Comparison of ENCODE assay signal across 1 cellular context in the genomic region with DNA sequence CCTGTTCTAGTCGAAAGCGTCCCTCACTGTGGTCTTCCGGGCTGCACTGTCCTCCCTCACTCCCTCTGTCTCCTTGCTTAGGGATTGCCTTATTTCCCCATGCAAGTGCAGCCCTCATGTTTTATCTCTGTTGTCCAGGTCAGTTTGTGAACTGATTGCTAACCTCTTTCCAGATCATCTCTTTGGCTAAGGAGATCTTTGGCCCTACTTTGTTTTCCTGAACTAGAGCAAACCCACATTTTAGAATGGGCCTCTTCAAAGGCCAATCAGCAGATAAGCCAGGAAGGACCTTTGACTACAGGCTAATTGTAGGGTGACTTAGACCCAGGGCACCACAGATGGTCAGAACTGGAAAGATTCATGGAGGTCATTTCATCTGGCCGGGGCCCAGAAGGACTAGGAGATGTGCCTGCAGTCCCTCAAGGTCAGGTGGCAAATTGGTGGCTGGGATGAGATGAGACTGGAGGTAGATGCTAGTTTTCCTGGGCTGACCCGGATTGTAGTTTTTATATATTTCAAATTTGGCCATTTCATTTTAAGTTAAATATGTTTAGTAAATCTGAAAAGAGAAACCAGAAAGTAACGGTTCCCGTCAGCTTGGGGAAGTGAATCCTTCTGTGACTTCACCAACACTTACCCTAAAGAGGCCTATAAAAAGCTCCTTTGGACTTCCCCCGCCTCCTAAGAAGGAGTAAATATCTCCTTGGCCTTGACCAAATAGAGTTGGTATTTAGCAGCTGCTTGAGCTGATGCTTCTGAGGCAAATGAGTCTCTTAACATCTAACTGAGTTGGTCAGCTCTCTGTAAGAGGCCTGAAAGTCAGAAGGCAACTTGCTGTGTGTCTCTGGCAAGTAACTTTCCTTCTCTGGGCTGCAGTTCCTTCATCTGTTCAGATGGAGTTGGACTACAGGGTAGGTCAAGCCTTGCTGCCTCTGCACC.
TF ChIP-seq lines count a peak whose summit lies in the region.

No MANE protein-coding gene starts in this region.

TF ChIP-seq in HepG2, 621 proteins besides CTCF, POLR2A, EP300 and RAD21 (continued from another document and continues in another):
- TF ChIP-seq, protein P1, sequence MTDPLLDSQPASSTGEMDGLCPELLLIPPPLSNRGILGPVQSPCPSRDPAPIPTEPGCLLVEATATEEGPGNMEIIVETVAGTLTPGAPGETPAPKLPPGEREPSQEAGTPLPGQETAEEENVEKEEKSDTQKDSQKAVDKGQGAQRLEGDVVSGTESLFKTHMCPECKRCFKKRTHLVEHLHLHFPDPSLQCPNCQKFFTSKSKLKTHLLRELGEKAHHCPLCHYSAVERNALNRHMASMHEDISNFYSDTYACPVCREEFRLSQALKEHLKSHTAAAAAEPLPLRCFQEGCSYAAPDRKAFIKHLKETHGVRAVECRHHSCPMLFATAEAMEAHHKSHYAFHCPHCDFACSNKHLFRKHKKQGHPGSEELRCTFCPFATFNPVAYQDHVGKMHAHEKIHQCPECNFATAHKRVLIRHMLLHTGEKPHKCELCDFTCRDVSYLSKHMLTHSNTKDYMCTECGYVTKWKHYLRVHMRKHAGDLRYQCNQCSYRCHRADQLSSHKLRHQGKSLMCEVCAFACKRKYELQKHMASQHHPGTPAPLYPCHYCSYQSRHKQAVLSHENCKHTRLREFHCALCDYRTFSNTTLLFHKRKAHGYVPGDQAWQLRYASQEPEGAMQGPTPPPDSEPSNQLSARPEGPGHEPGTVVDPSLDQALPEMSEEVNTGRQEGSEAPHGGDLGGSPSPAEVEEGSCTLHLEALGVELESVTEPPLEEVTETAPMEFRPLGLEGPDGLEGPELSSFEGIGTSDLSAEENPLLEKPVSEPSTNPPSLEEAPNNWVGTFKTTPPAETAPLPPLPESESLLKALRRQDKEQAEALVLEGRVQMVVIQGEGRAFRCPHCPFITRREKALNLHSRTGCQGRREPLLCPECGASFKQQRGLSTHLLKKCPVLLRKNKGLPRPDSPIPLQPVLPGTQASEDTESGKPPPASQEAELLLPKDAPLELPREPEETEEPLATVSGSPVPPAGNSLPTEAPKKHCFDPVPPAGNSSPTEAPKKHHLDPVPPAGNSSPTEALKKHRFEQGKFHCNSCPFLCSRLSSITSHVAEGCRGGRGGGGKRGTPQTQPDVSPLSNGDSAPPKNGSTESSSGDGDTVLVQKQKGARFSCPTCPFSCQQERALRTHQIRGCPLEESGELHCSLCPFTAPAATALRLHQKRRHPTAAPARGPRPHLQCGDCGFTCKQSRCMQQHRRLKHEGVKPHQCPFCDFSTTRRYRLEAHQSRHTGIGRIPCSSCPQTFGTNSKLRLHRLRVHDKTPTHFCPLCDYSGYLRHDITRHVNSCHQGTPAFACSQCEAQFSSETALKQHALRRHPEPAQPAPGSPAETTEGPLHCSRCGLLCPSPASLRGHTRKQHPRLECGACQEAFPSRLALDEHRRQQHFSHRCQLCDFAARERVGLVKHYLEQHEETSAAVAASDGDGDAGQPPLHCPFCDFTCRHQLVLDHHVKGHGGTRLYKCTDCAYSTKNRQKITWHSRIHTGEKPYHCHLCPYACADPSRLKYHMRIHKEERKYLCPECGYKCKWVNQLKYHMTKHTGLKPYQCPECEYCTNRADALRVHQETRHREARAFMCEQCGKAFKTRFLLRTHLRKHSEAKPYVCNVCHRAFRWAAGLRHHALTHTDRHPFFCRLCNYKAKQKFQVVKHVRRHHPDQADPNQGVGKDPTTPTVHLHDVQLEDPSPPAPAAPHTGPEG (CRISPR knock-in tag; IDR thresholded peaks at IDR 0.05), result no peak
- TF ChIP-seq ZNF441 (CRISPR knock-in tag; IDR thresholded peaks at IDR 0.05; ENCODE audit: borderline replicate concordance) (0 out of 2 replicates have a peak, but pooled peaks have one; percentile 20), ZNF224 (CRISPR knock-in tag; IDR thresholded peaks at IDR 0.05) (no peak), PHB2 (IDR thresholded peaks at IDR 0.05; ENCODE audit: partially characterized antibody) (no peak), ZSCAN29 (CRISPR knock-in tag; conservative IDR thresholded peaks at IDR 0.05) (peak; percentile 95), ZFAT (CRISPR knock-in tag; conservative IDR thresholded peaks at IDR 0.05) (no peak), HDAC2 (CRISPR knock-in tag; IDR thresholded peaks at IDR 0.05) (peak; percentile 97), FIP1L1 (IDR thresholded peaks at IDR 0.05; ENCODE audit: borderline replicate concordance, insufficient read depth, low read depth, low read length) (no peak), MTF2 (CRISPR knock-in tag; IDR thresholded peaks at IDR 0.05; ENCODE audit: borderline replicate concordance) (no peak), ISX (CRISPR knock-in tag; conservative IDR thresholded peaks at IDR 0.05) (no peak), ZNF12 (CRISPR knock-in tag; IDR thresholded peaks at IDR 0.05) (0 out of 2 replicates have a peak, but pooled peaks have one; percentile 24), TMF1 (CRISPR knock-in tag; IDR thresholded peaks at IDR 0.05; ENCODE audit: low read depth) (no peak), CBX5 (CRISPR knock-in tag; IDR thresholded peaks at IDR 0.05; ENCODE audit: borderline replicate concordance) (peak; percentile 46; the same call in 1 of the 2 replicates), RBFOX2 (IDR thresholded peaks at IDR 0.05; ENCODE audit: low read depth, low read length) (peak; percentile 63; the same call in 1 of the 2 replicates), TAF1 (CRISPR knock-in tag; IDR thresholded peaks at IDR 0.05) (peak; percentile 59; the same call in 1 of the 2 replicates), RCOR2 (CRISPR knock-in tag; IDR thresholded peaks at IDR 0.05) (peak; percentile 89), NFE2 (CRISPR knock-in tag; IDR thresholded peaks at IDR 0.05) (no peak), NCOA2 (CRISPR knock-in tag; IDR thresholded peaks at IDR 0.05) (peak; percentile 85), GPN1 (CRISPR knock-in tag; IDR thresholded peaks at IDR 0.05; ENCODE audit: borderline replicate concordance) (no peak), DMAP1 (CRISPR knock-in tag; IDR thresholded peaks at IDR 0.05) (peak; percentile 68), YY1 (IDR thresholded peaks at IDR 0.05; ENCODE audit: insufficient read depth, insufficient replicate concordance, low read depth, low read length) (peak; percentile 54), NBN (conservative IDR thresholded peaks at IDR 0.05) (no peak), FOXA3 (CRISPR knock-in tag; IDR thresholded peaks at IDR 0.05) (peak; percentile 74), ZNF329 (CRISPR knock-in tag; IDR thresholded peaks at IDR 0.05; ENCODE audit: low read depth) (no peak), TEAD2 (CRISPR knock-in tag; IDR thresholded peaks at IDR 0.05) (no peak), ZNF589 (CRISPR knock-in tag; conservative IDR thresholded peaks at IDR 0.05) (no peak), GLI4 (CRISPR knock-in tag; IDR thresholded peaks at IDR 0.05; ENCODE audit: borderline replicate concordance) (no peak), RBM22 (optimal IDR thresholded peaks at IDR 0.05; ENCODE audit: low read length) (no peak), RAD51 (IDR thresholded peaks at IDR 0.05; ENCODE audit: borderline replicate concordance) (no peak), MLLT10 (CRISPR knock-in tag; IDR thresholded peaks at IDR 0.05) (no peak), ATM (IDR thresholded peaks at IDR 0.05; ENCODE audit: borderline replicate concordance) (no peak)
- TF ChIP-seq, protein P2, sequence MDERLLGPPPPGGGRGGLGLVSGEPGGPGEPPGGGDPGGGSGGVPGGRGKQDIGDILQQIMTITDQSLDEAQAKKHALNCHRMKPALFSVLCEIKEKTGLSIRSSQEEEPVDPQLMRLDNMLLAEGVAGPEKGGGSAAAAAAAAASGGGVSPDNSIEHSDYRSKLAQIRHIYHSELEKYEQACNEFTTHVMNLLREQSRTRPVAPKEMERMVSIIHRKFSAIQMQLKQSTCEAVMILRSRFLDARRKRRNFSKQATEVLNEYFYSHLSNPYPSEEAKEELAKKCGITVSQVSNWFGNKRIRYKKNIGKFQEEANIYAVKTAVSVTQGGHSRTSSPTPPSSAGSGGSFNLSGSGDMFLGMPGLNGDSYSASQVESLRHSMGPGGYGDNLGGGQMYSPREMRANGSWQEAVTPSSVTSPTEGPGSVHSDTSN (CRISPR knock-in tag; IDR thresholded peaks at IDR 0.05), result no peak
- TF ChIP-seq, protein P3, sequence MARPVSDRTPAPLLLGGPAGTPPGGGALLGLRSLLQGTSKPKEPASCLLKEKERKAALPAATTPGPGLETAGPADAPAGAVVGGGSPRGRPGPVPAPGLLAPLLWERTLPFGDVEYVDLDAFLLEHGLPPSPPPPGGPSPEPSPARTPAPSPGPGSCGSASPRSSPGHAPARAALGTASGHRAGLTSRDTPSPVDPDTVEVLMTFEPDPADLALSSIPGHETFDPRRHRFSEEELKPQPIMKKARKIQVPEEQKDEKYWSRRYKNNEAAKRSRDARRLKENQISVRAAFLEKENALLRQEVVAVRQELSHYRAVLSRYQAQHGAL (CRISPR knock-in tag; IDR thresholded peaks at IDR 0.05; ENCODE audit: not compliant biosample characterization), result no peak
- TF ChIP-seq, protein P4, sequence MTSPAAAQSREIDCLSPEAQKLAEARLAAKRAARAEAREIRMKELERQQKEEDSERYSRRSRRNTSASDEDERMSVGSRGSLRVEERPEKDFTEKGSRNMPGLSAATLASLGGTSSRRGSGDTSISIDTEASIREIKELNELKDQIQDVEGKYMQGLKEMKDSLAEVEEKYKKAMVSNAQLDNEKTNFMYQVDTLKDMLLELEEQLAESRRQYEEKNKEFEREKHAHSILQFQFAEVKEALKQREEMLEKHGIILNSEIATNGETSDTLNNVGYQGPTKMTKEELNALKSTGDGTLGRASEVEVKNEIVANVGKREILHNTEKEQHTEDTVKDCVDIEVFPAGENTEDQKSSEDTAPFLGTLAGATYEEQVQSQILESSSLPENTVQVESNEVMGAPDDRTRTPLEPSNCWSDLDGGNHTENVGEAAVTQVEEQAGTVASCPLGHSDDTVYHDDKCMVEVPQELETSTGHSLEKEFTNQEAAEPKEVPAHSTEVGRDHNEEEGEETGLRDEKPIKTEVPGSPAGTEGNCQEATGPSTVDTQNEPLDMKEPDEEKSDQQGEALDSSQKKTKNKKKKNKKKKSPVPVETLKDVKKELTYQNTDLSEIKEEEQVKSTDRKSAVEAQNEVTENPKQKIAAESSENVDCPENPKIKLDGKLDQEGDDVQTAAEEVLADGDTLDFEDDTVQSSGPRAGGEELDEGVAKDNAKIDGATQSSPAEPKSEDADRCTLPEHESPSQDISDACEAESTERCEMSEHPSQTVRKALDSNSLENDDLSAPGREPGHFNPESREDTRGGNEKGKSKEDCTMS (CRISPR knock-in tag; conservative IDR thresholded peaks at IDR 0.05), result no peak
- TF ChIP-seq, protein P5, sequence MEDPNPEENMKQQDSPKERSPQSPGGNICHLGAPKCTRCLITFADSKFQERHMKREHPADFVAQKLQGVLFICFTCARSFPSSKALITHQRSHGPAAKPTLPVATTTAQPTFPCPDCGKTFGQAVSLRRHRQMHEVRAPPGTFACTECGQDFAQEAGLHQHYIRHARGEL (CRISPR knock-in tag; IDR thresholded peaks at IDR 0.05), result no peak
- TF ChIP-seq, protein P6, sequence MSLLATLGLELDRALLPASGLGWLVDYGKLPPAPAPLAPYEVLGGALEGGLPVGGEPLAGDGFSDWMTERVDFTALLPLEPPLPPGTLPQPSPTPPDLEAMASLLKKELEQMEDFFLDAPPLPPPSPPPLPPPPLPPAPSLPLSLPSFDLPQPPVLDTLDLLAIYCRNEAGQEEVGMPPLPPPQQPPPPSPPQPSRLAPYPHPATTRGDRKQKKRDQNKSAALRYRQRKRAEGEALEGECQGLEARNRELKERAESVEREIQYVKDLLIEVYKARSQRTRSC (CRISPR knock-in tag; IDR thresholded peaks at IDR 0.05; ENCODE audit: low read depth), result peak; percentile 89; the same call in 1 of the 2 replicates
- TF ChIP-seq, protein P7, sequence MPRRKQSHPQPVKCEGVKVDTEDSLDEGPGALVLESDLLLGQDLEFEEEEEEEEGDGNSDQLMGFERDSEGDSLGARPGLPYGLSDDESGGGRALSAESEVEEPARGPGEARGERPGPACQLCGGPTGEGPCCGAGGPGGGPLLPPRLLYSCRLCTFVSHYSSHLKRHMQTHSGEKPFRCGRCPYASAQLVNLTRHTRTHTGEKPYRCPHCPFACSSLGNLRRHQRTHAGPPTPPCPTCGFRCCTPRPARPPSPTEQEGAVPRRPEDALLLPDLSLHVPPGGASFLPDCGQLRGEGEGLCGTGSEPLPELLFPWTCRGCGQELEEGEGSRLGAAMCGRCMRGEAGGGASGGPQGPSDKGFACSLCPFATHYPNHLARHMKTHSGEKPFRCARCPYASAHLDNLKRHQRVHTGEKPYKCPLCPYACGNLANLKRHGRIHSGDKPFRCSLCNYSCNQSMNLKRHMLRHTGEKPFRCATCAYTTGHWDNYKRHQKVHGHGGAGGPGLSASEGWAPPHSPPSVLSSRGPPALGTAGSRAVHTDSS (CRISPR knock-in tag; conservative IDR thresholded peaks at IDR 0.05), result no peak
- TF ChIP-seq, protein P8, sequence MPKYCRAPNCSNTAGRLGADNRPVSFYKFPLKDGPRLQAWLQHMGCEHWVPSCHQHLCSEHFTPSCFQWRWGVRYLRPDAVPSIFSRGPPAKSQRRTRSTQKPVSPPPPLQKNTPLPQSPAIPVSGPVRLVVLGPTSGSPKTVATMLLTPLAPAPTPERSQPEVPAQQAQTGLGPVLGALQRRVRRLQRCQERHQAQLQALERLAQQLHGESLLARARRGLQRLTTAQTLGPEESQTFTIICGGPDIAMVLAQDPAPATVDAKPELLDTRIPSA (CRISPR knock-in tag; IDR thresholded peaks at IDR 0.05; ENCODE audit: borderline replicate concordance), result no peak
- TF ChIP-seq, protein P9, sequence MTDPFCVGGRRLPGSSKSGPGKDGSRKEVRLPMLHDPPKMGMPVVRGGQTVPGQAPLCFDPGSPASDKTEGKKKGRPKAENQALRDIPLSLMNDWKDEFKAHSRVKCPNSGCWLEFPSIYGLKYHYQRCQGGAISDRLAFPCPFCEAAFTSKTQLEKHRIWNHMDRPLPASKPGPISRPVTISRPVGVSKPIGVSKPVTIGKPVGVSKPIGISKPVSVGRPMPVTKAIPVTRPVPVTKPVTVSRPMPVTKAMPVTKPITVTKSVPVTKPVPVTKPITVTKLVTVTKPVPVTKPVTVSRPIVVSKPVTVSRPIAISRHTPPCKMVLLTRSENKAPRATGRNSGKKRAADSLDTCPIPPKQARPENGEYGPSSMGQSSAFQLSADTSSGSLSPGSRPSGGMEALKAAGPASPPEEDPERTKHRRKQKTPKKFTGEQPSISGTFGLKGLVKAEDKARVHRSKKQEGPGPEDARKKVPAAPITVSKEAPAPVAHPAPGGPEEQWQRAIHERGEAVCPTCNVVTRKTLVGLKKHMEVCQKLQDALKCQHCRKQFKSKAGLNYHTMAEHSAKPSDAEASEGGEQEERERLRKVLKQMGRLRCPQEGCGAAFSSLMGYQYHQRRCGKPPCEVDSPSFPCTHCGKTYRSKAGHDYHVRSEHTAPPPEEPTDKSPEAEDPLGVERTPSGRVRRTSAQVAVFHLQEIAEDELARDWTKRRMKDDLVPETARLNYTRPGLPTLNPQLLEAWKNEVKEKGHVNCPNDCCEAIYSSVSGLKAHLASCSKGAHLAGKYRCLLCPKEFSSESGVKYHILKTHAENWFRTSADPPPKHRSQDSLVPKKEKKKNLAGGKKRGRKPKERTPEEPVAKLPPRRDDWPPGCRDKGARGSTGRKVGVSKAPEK (CRISPR knock-in tag; IDR thresholded peaks at IDR 0.05; ENCODE audit: borderline replicate concordance), result peak; percentile 20; the same call in 1 of the 2 replicates
